9 cellular contexts compared by ENCODE assay signal in the genomic region with DNA sequence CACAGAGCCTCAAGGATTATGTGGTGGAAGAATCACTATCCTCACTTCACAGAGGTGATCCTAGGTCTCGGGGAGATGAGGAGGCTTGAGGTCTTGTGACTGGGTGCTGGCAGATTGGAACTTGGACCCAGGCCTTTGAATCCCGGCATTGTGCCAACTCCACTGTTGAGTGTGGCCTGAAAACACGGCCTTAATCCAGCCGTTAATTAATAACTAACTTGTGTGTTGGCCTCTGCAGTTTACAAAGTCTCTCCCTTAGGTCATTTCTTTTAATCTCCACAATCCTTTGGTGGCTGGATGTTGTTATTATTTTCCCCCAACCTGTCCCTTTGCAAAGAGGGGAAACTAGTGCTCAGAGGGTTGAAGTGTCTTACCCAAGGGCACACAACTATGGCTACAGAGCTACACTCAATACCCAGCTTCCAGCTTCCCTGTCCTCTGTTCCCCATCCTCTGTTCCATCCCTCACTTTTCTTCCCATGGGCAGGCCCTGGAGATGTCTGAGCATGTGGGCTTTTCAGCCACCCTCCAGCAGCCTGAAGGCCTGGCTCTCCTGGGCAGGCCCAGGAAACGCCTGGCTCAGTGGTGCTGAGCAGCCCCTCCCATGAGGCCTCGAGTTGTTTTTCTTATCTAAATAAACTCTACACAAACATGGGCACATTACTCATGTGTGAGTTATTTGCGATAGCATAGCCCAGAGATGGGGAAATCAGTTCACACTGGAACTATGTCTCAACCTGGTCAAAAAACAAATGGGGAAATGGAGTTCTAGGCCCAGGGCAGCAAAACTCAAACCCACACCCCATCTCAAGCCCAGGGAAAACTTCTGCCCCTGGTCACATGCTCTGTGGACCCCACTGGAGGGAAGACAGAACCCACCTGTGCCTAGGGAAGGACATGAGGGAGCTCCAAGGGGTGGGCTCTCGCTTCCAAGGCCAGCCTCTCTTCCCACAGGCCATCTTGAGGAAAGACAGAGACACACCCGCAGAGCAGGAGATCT. TPM values are rescaled to one million over a fixed set of nuclear protein-coding genes. Genes with fewer than 3 reads are reported as not detected.
DNase-seq lines count a peak whose midpoint lies in the region; ATAC-seq and TF ChIP-seq lines count a peak whose summit lies in the region.
"Had no signal": no experiment of that assay in that cellular context is flagged by ENCODE, and none has a peak within 500 bp of the region (broad histone marks: within the 10 kb centered on the region; RNA-seq: fewer than 3 reads in every experiment).

No MANE protein-coding gene starts in this region.

- no TSS peak for BruUV-seq in Panc1 (replicated peaks; lab: Mats Ljungman, UMichigan)

- no peaks in the 10 kb centered on the region for H4K20me1 ChIP-seq in BLaER1 treated with 17β-estradiol and CSF1 and Interleukin-3, amounts not matched to agents 10 nM and 100 nM
- no peaks in the 10 kb centered on the region for H4K20me1 ChIP-seq in osteoblast (ENCODE audit: insufficient read depth, low read length)

- H3K4me1 ChIP-seq in BLaER1 treated with 17β-estradiol and CSF1 and Interleukin-3, amounts not matched to agents 10 nM and 100 nM = peaks cover 37 to 64% (median 50%) of the 10 kb centered on the region in 10 experiments
- H3K4me1 ChIP-seq in Panc1 (ENCODE audit: control insufficient read depth, insufficient read depth, low read length) (peaks cover 63% of the 10 kb centered on the region), osteoblast (ENCODE audit: insufficient read depth, low read length) (peaks cover 51% of the 10 kb centered on the region)

- H3K9me3 ChIP-seq in BLaER1 treated with 17β-estradiol and CSF1 and Interleukin-3, amounts not matched to agents 10 nM and 100 nM (replicated peaks in 1 of 11) = no peaks in the 10 kb centered on the region
- no peaks in the 10 kb centered on the region for H3K9me3 ChIP-seq in Panc1 (ENCODE audit: control insufficient read depth, insufficient read depth, low read depth, low read length)
- no peaks in the 10 kb centered on the region for H3K9me3 ChIP-seq in osteoblast (ENCODE audit: low read depth, low read length)

- H2AFZ ChIP-seq in osteoblast (ENCODE audit: low read length) = no peak overlapping the region

- peak overlapping the region in 10 of 11 experiments; percentile 5 to 75 (median 51); a peak in 14 of 22 replicates for H3K9ac ChIP-seq in BLaER1 treated with 17β-estradiol and CSF1 and Interleukin-3, amounts not matched to agents 10 nM and 100 nM

- CTCF ChIA-PET in Panc1 (lab: Charles Lee) = interaction anchor here (1.1 kb wide), 1 partner anchor 39 kb away, joined by 3 read pairs; no protein-coding TSS in a partner anchor

- peak overlapping the region; percentile 6 to 90 (median 68); a peak in 21 of 22 replicates for H3K27ac ChIP-seq in BLaER1 treated with 17β-estradiol and CSF1 and Interleukin-3, amounts not matched to agents 10 nM and 100 nM
- peak overlapping the region; percentile 97 for H3K27ac ChIP-seq in Panc1 (ENCODE audit: low read length)
- H3K27ac ChIP-seq in osteoblast (ENCODE audit: low read depth, low read length) = peak overlapping the region; percentile 99
- H3K27ac ChIP-seq in substantia nigra (ENCODE audit: low read depth, low read length, poor library complexity, severe bottlenecking) = no peak overlapping the region

- TF ChIP-seq CTCF in Panc1 (IDR thresholded peaks at IDR 0.05) (no peak), osteoblast (IDR thresholded peaks at IDR 0.05; ENCODE audit: extremely low read depth, low read depth, low read length) (no peak)

- no peaks in the 10 kb centered on the region for H3K79me2 ChIP-seq in osteoblast (ENCODE audit: insufficient read depth, low read length)

- peak; percentile 77 for ATAC-seq in Panc1
- ATAC-seq in GM18868 (IDR thresholded peaks at IDR 0.05; ENCODE audit: unreplicated experiment) = no peak
- ATAC-seq in GM21529 (IDR thresholded peaks at IDR 0.05; ENCODE audit: unreplicated experiment) = no peak
- ATAC-seq: activated CD4-positive, alpha-beta T cell treated with anti-CD3 and anti-CD28 coated beads for 36 hours had no signal

- intact Hi-C loops in Panc1 (cut with micrococcal nuclease; ENCODE audit: unreplicated experiment) = no loop called here

- DNase-seq in Panc1 (ENCODE audit: low read depth, low spot score) (no peak), fibroblast of gingiva (ENCODE audit: low read depth) (peak; percentile 90), osteoblast (ENCODE audit: insufficient read length, low spot score, missing footprints) (no peak), substantia nigra (lab: John Stamatoyannopoulos, UW) (no peak)
- no peak for DNase-seq in stimulated activated CD4-positive, alpha-beta T cell treated with anti-CD3 and anti-CD28 coated beads, Interleukin-15, amount 100 ng/mL, for 24 hours
- DNase-seq: activated CD4-positive, alpha-beta T cell treated with anti-CD3 and anti-CD28 coated beads for 36 hours had no signal

- in situ Hi-C loops in Panc1 (cut with HindIII; ENCODE audit: low pct_unique_long_range_greater_than_20kb, low sequenced_read_pairs) = no loop called here

- POLR2A ChIA-PET in Panc1 (lab: Charles Lee) = interaction anchor here (1.2 kb wide), 1 partner anchor 13 kb away, joined by 3 read pairs; no protein-coding TSS in a partner anchor

- no peaks in the 10 kb centered on the region for H3K27me3 ChIP-seq in BLaER1 treated with 17β-estradiol and CSF1 and Interleukin-3, amounts not matched to agents 10 nM and 100 nM
- H3K27me3 ChIP-seq in Panc1 (ENCODE audit: control insufficient read depth, insufficient read depth, low read length) = no peaks in the 10 kb centered on the region
- no peaks in the 10 kb centered on the region for H3K27me3 ChIP-seq in osteoblast (ENCODE audit: insufficient read depth, low read length)

- no peaks in the 10 kb centered on the region for H3K36me3 ChIP-seq in BLaER1 treated with 17β-estradiol and CSF1 and Interleukin-3, amounts not matched to agents 10 nM and 100 nM
- H3K36me3 ChIP-seq in Panc1 (ENCODE audit: control insufficient read depth, insufficient read depth, low read length) (no peaks in the 10 kb centered on the region), osteoblast (ENCODE audit: insufficient read depth, low read length) (no peaks in the 10 kb centered on the region)

- no peak overlapping the region; a peak in 1 of 20 replicates for H3K4me3 ChIP-seq in BLaER1 treated with 17β-estradiol and CSF1 and Interleukin-3, amounts not matched to agents 10 nM and 100 nM
- H3K4me3 ChIP-seq in Panc1 (ENCODE audit: low read depth in 2 of 2, low read length in 2 of 2) (no peak overlapping the region), osteoblast (ENCODE audit: insufficient read depth, low read length) (peak overlapping the region; percentile 17)

- peak overlapping the region; percentile 51 to 94 (median 77) for H3K4me2 ChIP-seq in BLaER1 treated with 17β-estradiol and CSF1 and Interleukin-3, amounts not matched to agents 10 nM and 100 nM
- H3K4me2 ChIP-seq in osteoblast (ENCODE audit: insufficient read depth, low read length) = peak overlapping the region; percentile 61

RNA-seq across cellular contexts. Expression of a gene that starts 16.8 kb away (rescaled TPM):
- total RNA-seq in Panc1 (2021; ENCODE audit: unreplicated experiment) (394 TPM), osteoblast (41.8 and 60.1 TPM in 2 replicates)
- 255 TPM for polyA plus RNA-seq in Panc1 (2012; ENCODE audit: insufficient read length)
